Comparison of ENCODE assay signal across 2 cellular contexts in the genomic region with DNA sequence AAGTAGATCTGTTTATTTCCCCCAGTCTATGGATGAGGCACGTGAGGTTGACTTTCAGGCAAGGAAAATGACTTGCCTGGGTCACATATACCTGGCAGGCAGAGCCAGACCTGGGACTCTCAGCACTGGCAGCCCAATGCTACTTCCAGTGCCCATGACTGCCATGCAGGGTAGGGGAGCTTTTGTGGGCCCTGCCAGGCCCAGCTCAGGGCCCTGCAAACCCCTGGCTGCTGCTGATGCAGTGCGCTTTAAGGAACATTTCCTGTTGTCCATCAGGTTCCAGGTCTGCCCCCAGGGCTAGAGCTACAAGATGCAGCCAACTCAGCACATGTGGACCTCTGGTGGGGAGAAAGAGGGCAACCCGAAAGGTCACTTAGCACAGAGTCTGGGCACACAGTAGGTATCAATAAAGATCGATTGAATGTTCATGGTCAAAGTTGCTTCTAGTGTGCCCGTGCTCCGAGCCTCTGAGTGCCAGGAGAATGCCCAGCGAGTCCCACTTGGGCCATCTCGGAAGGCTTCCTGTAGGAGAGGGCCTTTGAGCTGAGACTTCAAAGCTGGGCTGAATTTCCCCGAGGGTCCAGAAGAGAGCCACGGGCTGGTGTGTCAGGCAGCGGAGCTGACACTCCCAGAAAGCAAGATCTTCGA.
TF ChIP-seq lines count a peak whose summit lies in the region.

No MANE protein-coding gene starts in this region.

TF ChIP-seq in A549, 52 proteins besides CTCF, POLR2A, EP300 and RAD21:
- TF ChIP-seq ZC3H11A (IDR thresholded peaks at IDR 0.05) (0 out of 2 replicates have a peak, but pooled peaks have one; percentile 3), RCOR1 (IDR thresholded peaks at IDR 0.05; ENCODE audit: low read depth, low read length) (no peak), RNF2 (IDR thresholded peaks at IDR 0.05; ENCODE audit: borderline replicate concordance, low read depth) (no peak), HOXB5 (CRISPR knock-in tag; IDR thresholded peaks at IDR 0.05) (no peak), ZFP36 (IDR thresholded peaks at IDR 0.05; ENCODE audit: borderline replicate concordance, partially characterized antibody) (peak; percentile 94), MAFK (IDR thresholded peaks at IDR 0.05; ENCODE audit: partially characterized antibody) (peak; percentile 22), ESRRA (IDR thresholded peaks at IDR 0.05; ENCODE audit: borderline replicate concordance, low read length) (no peak)

TF ChIP-seq in HCT116, 20 proteins besides CTCF, POLR2A, EP300 and RAD21:
- TF ChIP-seq EZH2 (IDR thresholded peaks at IDR 0.05), result no peak
- TF ChIP-seq ZNF274 (IDR thresholded peaks at IDR 0.05; ENCODE audit: low read depth, low read length), result no peak
- TF ChIP-seq SIN3A (IDR thresholded peaks at IDR 0.05; ENCODE audit: low read depth), result no peak
- TF ChIP-seq, protein P1, sequence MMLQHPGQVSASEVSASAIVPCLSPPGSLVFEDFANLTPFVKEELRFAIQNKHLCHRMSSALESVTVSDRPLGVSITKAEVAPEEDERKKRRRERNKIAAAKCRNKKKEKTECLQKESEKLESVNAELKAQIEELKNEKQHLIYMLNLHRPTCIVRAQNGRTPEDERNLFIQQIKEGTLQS (IDR thresholded peaks at IDR 0.05), result no peak
- TF ChIP-seq JUND (IDR thresholded peaks at IDR 0.05), result no peak
- TF ChIP-seq ZFX (IDR thresholded peaks at IDR 0.05), result no peak
- no peak for TF ChIP-seq TCF7L2 (IDR thresholded peaks at IDR 0.05; ENCODE audit: borderline replicate concordance, extremely low read depth, insufficient read depth, insufficient read length)
- no peak for TF ChIP-seq POLR2AphosphoS5 (IDR thresholded peaks at IDR 0.05; ENCODE audit: low read depth, low read length)
- TF ChIP-seq, protein P2, sequence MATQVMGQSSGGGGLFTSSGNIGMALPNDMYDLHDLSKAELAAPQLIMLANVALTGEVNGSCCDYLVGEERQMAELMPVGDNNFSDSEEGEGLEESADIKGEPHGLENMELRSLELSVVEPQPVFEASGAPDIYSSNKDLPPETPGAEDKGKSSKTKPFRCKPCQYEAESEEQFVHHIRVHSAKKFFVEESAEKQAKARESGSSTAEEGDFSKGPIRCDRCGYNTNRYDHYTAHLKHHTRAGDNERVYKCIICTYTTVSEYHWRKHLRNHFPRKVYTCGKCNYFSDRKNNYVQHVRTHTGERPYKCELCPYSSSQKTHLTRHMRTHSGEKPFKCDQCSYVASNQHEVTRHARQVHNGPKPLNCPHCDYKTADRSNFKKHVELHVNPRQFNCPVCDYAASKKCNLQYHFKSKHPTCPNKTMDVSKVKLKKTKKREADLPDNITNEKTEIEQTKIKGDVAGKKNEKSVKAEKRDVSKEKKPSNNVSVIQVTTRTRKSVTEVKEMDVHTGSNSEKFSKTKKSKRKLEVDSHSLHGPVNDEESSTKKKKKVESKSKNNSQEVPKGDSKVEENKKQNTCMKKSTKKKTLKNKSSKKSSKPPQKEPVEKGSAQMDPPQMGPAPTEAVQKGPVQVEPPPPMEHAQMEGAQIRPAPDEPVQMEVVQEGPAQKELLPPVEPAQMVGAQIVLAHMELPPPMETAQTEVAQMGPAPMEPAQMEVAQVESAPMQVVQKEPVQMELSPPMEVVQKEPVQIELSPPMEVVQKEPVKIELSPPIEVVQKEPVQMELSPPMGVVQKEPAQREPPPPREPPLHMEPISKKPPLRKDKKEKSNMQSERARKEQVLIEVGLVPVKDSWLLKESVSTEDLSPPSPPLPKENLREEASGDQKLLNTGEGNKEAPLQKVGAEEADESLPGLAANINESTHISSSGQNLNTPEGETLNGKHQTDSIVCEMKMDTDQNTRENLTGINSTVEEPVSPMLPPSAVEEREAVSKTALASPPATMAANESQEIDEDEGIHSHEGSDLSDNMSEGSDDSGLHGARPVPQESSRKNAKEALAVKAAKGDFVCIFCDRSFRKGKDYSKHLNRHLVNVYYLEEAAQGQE (IDR thresholded peaks at IDR 0.05; ENCODE audit: low read depth), result no peak
- TF ChIP-seq EZH2phosphoT487 (IDR thresholded peaks at IDR 0.05; ENCODE audit: borderline replicate concordance), result no peak
- TF ChIP-seq, protein P3, sequence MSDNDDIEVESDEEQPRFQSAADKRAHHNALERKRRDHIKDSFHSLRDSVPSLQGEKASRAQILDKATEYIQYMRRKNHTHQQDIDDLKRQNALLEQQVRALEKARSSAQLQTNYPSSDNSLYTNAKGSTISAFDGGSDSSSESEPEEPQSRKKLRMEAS (IDR thresholded peaks at IDR 0.05), result no peak
- no peak for TF ChIP-seq CEBPB (IDR thresholded peaks at IDR 0.05; ENCODE audit: low read depth)
TF ChIP-seq in HCT116: peak in this region for 0.
